ENCODE assay signal across 8 cellular contexts in the genomic region with DNA sequence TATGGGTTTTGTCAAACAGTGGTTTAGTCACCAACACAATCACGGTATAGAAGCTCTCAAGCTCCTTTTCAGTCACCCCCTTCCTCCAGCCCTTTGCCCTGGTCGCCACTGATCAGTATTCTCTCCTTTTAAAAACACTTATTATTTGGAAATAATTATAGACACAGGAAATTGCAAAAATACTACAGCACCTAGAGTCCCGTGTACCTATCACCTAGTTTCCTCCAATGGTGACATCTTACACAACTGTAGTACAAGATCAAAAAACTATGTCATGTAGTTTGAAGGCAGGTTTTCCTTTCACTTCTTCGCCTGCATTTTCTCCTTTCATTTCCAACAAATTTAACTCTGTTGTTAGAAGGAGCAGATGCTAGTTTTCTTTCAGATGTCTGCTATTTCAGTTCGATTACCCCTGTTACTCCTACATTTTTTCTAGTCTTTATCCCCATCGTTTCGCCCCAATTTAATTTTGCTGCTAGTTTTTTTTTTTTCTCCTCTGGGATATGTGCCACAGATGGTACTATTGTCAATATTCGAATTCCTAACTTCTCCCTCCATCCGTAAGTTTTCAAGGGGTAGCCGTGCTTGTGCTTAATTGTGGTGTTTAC. TPM values are rescaled to one million over a fixed set of nuclear protein-coding genes. Genes with fewer than 3 reads are reported as not detected.
DNase-seq lines count a peak whose midpoint lies in the region; ATAC-seq, FAIRE-seq and TF ChIP-seq lines count a peak whose summit lies in the region.

No MANE protein-coding gene starts in this region.

- no peak for TF ChIP-seq POLR2A in HepG2 (IDR thresholded peaks at IDR 0.05; ENCODE audit: insufficient read depth in 1 of 2, low read depth in 2 of 2, low read length in 2 of 2)

- no TSS peak for BruUV-seq in OCI-LY7 (replicated peaks; lab: Mats Ljungman, UMichigan)
- TSS peak; percentile 89 for BruUV-seq in HepG2 (replicated peaks; lab: Mats Ljungman, UMichigan)

- H3K4me2 ChIP-seq in OCI-LY7 (ENCODE audit: low read length) (peak overlapping the region; percentile 100), HepG2 (ENCODE audit: low read depth, low read length) (peak overlapping the region; percentile 80)

- peak overlapping the region; percentile 95 for H3K9ac ChIP-seq in HepG2 (ENCODE audit: insufficient read depth, low read depth, low read length)

- no peaks in the 10 kb centered on the region for H3K9me2 ChIP-seq in OCI-LY7 (ENCODE audit: insufficient read depth, low read length)

- H3K36me3 ChIP-seq in OCI-LY7 (ENCODE audit: insufficient read depth, low read length) = no peaks in the 10 kb centered on the region
- H3K36me3 ChIP-seq in bronchial epithelial cell (ENCODE audit: control insufficient read depth, insufficient read depth, low read length) = no peaks in the 10 kb centered on the region
- no peaks in the 10 kb centered on the region for H3K36me3 ChIP-seq in HepG2 (replicated peaks in 1 of 2; ENCODE audit: control insufficient read depth in 1 of 2, insufficient read depth in 2 of 2, low read length in 2 of 2)

- H3K4me3 ChIP-seq in OCI-LY7 (ENCODE audit: low read depth, low read length, poor library complexity, severe bottlenecking) (peak overlapping the region; percentile 85), bronchial epithelial cell (ENCODE audit: low read depth, low read length) (peak overlapping the region; percentile 82), HepG2 (replicated peaks in 1 of 3; ENCODE audit: insufficient read depth in 1 of 3, low read depth in 2 of 3, low read length in 3 of 3) (peak overlapping the region; percentile 73 to 86 (median 84))

- WGBS in HepG2 (ENCODE audit: low lambda C conversion rate) = 2% methylated on average over 10 of the region's 10 CpGs

- in situ Hi-C loops in HepG2 (cut with HindIII; ENCODE audit: extremely low pct_ligation_motif_present, low pct_unique_long_range_greater_than_20kb) = no loop called here

- H2AFZ ChIP-seq in OCI-LY7 (ENCODE audit: low read length) = peak overlapping the region; percentile 100
- peak overlapping the region; percentile 92 for H2AFZ ChIP-seq in HepG2 (ENCODE audit: low read length)

- H4K20me1 ChIP-seq in OCI-LY7 (ENCODE audit: insufficient read depth, low read length) (no peaks in the 10 kb centered on the region), HepG2 (ENCODE audit: insufficient read depth, low read length) (no peaks in the 10 kb centered on the region)

- no peak; the same call in 1 of the 2 replicates for TF ChIP-seq CTCF in OCI-LY7 (conservative IDR thresholded peaks at IDR 0.05; ENCODE audit: low read length)
- no peak for TF ChIP-seq CTCF in bronchial epithelial cell (IDR thresholded peaks at IDR 0.05; ENCODE audit: insufficient read depth, low read length, severe bottlenecking)
- TF ChIP-seq CTCF in HepG2 (CRISPR knock-in tag; IDR thresholded peaks at IDR 0.05) = no peak

- intact Hi-C loops in OCI-LY7 (cut with micrococcal nuclease; ENCODE audit: unreplicated experiment) (loop anchor here (1.0 to 5.0 kb wide), 3 partner anchors 118 to 1106 kb away; a partner anchor contains a TSS), HepG2 (cut with micrococcal nuclease; ENCODE audit: unreplicated experiment) (loop anchor here (2.0 to 5.0 kb wide), 2 partner anchors 48 to 219 kb away; a partner anchor contains a TSS)

- peaks cover 19% of the 10 kb centered on the region for H3K4me1 ChIP-seq in OCI-LY7 (ENCODE audit: insufficient read depth, low read length, poor library complexity, severe bottlenecking)
- peaks cover 26% of the 10 kb centered on the region; the same call in 1 of the 2 replicates for H3K4me1 ChIP-seq in HepG2 (ENCODE audit: insufficient read depth, low read length)

- CTCF ChIA-PET in OCI-LY7 (lab: Charles Lee; ENCODE audit: unreplicated experiment) = no interaction called here
- CTCF ChIA-PET in HepG2 (lab: Yijun Ruan, JAX; ENCODE audit: low intra/inter-chr PET ratio, low total read pairs) = no interaction called here

- DNase-seq in DMS114 treated with DMSO at 0.1 percent for 48 hours (lab: John Stamatoyannopoulos, UW; ENCODE audit: unreplicated experiment) = peak; percentile 43
- DNase-seq in OCI-LY7 (ENCODE audit: low spot score) = peak; percentile 37
- DNase-seq in bronchial epithelial cell (ENCODE audit: low read depth) = peak; percentile 28
- peak; percentile 3 for DNase-seq in HepG2 (ENCODE audit: low spot score)
- DNase-seq in substantia nigra (lab: John Stamatoyannopoulos, UW) = peak in 5 of 49 donors; percentile 1 to 7 (median 5)
- no peak for DNase-seq in middle frontal gyrus (ENCODE audit: extremely low spot score, low spot score)

- TF ChIP-seq EP300 in HepG2 (IDR thresholded peaks at IDR 0.05; ENCODE audit: low read depth in 2 of 2, low read length in 2 of 2) = no peak
- TF ChIP-seq EP300 in HepG2 (CRISPR knock-in tag; IDR thresholded peaks at IDR 0.05; ENCODE audit: borderline replicate concordance) = no peak

- no peak for TF ChIP-seq RAD21 in HepG2 (CRISPR knock-in tag; IDR thresholded peaks at IDR 0.05)

- ATAC-seq in GM21723 (IDR thresholded peaks at IDR 0.05; ENCODE audit: unreplicated experiment) (peak; percentile 25), HepG2 (peak; percentile 8), GM21619 (IDR thresholded peaks at IDR 0.05; ENCODE audit: unreplicated experiment) (no peak)

- peaks cover 5% of the 10 kb centered on the region; the same call in 1 of the 2 replicates for H3K79me2 ChIP-seq in OCI-LY7 (ENCODE audit: insufficient read depth, low read depth, low read length)
- H3K79me2 ChIP-seq in HepG2 (ENCODE audit: insufficient read depth, low read length) = no peaks in the 10 kb centered on the region

- POLR2A ChIA-PET in OCI-LY7 (lab: Charles Lee) (interaction anchor here (0.6 to 1.0 kb wide), 8 partner anchors 9 to 265 kb away, joined by 3 to 7 read pairs (median 3); no protein-coding TSS in a partner anchor), HepG2 (lab: Yijun Ruan, JAX) (interaction anchor here (1.6 kb wide), 1 partner anchor 307 kb away, joined by 5 read pairs; a partner anchor contains a TSS)

- peak overlapping the region; percentile 56 for H3K27ac ChIP-seq in OCI-LY7 (ENCODE audit: low read depth, low read length, poor library complexity, severe bottlenecking)
- H3K27ac ChIP-seq in HepG2 (ENCODE audit: extremely low read length, insufficient read depth, low read length) = peak overlapping the region; percentile 95
- peak overlapping the region; percentile 94 for H3K27ac ChIP-seq in substantia nigra (ENCODE audit: low read depth, low read length, poor library complexity, severe bottlenecking)

- H3K9me3 ChIP-seq in OCI-LY7 (ENCODE audit: low read length) (no peaks in the 10 kb centered on the region), HepG2 (ENCODE audit: low read length) (no peaks in the 10 kb centered on the region)

- FAIRE-seq in bronchial epithelial cell (lab: Jason Lieb, UNC) = no peak
- FAIRE-seq in HepG2 (lab: Jason Lieb, UNC) = peak; percentile 50

- H3K27me3 ChIP-seq in bronchial epithelial cell (ENCODE audit: control insufficient read depth, insufficient read depth, low read length) (no peaks in the 10 kb centered on the region), HepG2 (ENCODE audit: control insufficient read depth in 1 of 2, insufficient read depth in 2 of 2, low read length in 2 of 2) (no peaks in the 10 kb centered on the region; a peak in 1 of 5 replicates)

TF ChIP-seq in HepG2, 621 proteins besides CTCF, POLR2A, EP300 and RAD21 (continues in another document):
- TF ChIP-seq NFE2L1 (CRISPR knock-in tag; IDR thresholded peaks at IDR 0.05; ENCODE audit: borderline replicate concordance) = no peak
- no peak for TF ChIP-seq MZF1 (CRISPR knock-in tag; IDR thresholded peaks at IDR 0.05; ENCODE audit: borderline replicate concordance)
- TF ChIP-seq TMF1 (CRISPR knock-in tag; IDR thresholded peaks at IDR 0.05; ENCODE audit: low read depth) = no peak
- no peak for TF ChIP-seq ZNF317 (CRISPR knock-in tag; IDR thresholded peaks at IDR 0.05)
- TF ChIP-seq ZNF251 (CRISPR knock-in tag; IDR thresholded peaks at IDR 0.05) = no peak
- TF ChIP-seq FOXK1 (CRISPR knock-in tag; IDR thresholded peaks at IDR 0.05; ENCODE audit: borderline replicate concordance, low read depth) = no peak
- no peak for TF ChIP-seq ZNF781 (CRISPR knock-in tag; IDR thresholded peaks at IDR 0.05; ENCODE audit: borderline replicate concordance, not compliant biosample characterization)
- TF ChIP-seq FOXA1 (IDR thresholded peaks at IDR 0.05) = no peak
- no peak for TF ChIP-seq FOXA1 (CRISPR knock-in tag; IDR thresholded peaks at IDR 0.05)
- TF ChIP-seq SYNCRIP (IDR thresholded peaks at IDR 0.05; ENCODE audit: insufficient read depth, low read depth, low read length) = no peak

RNA-seq across cellular contexts. Expression of a gene that starts 0.6 kb away (rescaled TPM):
- 5.4 and 11.8 TPM in 2 replicates for total RNA-seq in OCI-LY7 (2014; rRNA removed; shearing (Covaris generic))
- total RNA-seq in OCI-LY7 (2022) (14.8 and 17.0 TPM in 2 replicates), bronchial epithelial cell (9.7 and 12.7 TPM in 2 replicates), HepG2 (2016; rRNA removed; fragmentation: Illumina TruSeq; extraction: Trizol) (5.6 and 5.7 TPM in 2 replicates)
- 4.4 and 5.9 TPM in 2 replicates for total RNA-seq in HepG2 (2016; cell fraction: cytosol; rRNA removed; fragmentation: Illumina TruSeq; extraction: Trizol; ENCODE audit: low read depth)
- 4.2 and 5.4 TPM in 2 replicates for total RNA-seq in HepG2 (2016; cell fraction: insoluble cytoplasmic fraction; rRNA removed; fragmentation: Illumina TruSeq; extraction: Trizol)
- total RNA-seq in HepG2 (2016; cell fraction: membrane; rRNA removed; fragmentation: Illumina TruSeq; extraction: Trizol) = 7.7 and 8.1 TPM in 2 replicates
- total RNA-seq in HepG2 (2016; cell fraction: nucleus; rRNA removed; fragmentation: Illumina TruSeq; extraction: Trizol) = 2.8 and 4.2 TPM in 2 replicates
- 0.93 and 2.0 TPM in 2 replicates for polyA plus RNA-seq in HepG2 (2011; rRNA removed)
- 0.89 and 1.00 TPM in 2 replicates for polyA plus RNA-seq in HepG2 (2011; cell fraction: cytosol; rRNA removed)
- polyA plus RNA-seq in HepG2 (2011; cell fraction: nucleus; rRNA removed) = 0.66 and 0.69 TPM in 2 replicates
- polyA plus RNA-seq in HepG2 (2012) = 2.9 and 4.6 TPM in 2 replicates
- polyA plus RNA-seq in HepG2 (2016; cell fraction: cytosol; fragmentation: Illumina TruSeq; extraction: Trizol; ENCODE audit: low read depth) = 4.8 and 6.0 TPM in 2 replicates
- polyA plus RNA-seq in HepG2 (2016; cell fraction: insoluble cytoplasmic fraction; fragmentation: Illumina TruSeq; extraction: Trizol; ENCODE audit: low read depth) = 6.0 and 6.3 TPM in 2 replicates
- polyA plus RNA-seq in HepG2 (2016; cell fraction: membrane; fragmentation: Illumina TruSeq; extraction: Trizol; ENCODE audit: low read depth) = 5.6 and 6.7 TPM in 2 replicates
- 3.8 and 3.9 TPM in 2 replicates for polyA plus RNA-seq in HepG2 (2016; cell fraction: nucleus; fragmentation: Illumina TruSeq; extraction: Trizol; ENCODE audit: insufficient read depth, low read depth)
- polyA minus RNA-seq in HepG2 (2011; rRNA and poly(A)+ RNA removed; ENCODE audit: low replicate concordance) = 2.8 and 3.2 TPM in 2 replicates
- polyA minus RNA-seq in HepG2 (2011; cell fraction: cytosol; rRNA and poly(A)+ RNA removed) = 1.4 and 1.7 TPM in 2 replicates
- polyA minus RNA-seq in HepG2 (2011; cell fraction: nucleus; rRNA and poly(A)+ RNA removed) = 5.8 and 8.6 TPM in 2 replicates
